ENCODE assay signal across 8 cellular contexts in genomic region chr2:177161741-177162440, GRCh38. TPM values are rescaled to one million over a fixed set of nuclear protein-coding genes. Genes with fewer than 3 reads are reported as not detected.
DNase-seq lines count a peak whose midpoint lies in the region; ATAC-seq, FAIRE-seq and TF ChIP-seq lines count a peak whose summit lies in the region.

No MANE protein-coding gene starts in this region.

- no peaks in the 10 kb centered on the region for H3K79me2 ChIP-seq in H1 (ENCODE audit: control insufficient read depth in 1 of 2, insufficient read depth in 2 of 2, low read length in 2 of 2)

- H3K23ac ChIP-seq in H1 (ENCODE audit: insufficient read length) = no peak overlapping the region

- TF ChIP-seq CTCF in GM12874 (IDR thresholded peaks at IDR 0.05; ENCODE audit: insufficient read depth, low read depth, low read length) (peak; percentile 26; the same call in 1 of the 2 replicates), H1 (IDR thresholded peaks at IDR 0.05; ENCODE audit: control extremely low read depth in 1 of 3, insufficient read depth in 1 of 3, low read depth in 1 of 3, low read length in 3 of 3) (peak in 2 of 3 experiments; percentile 23 to 29; a peak in 2 of 4 replicates), pancreas (IDR thresholded peaks at IDR 0.05) (peak; percentile 10 to 36 (median 20))

- H3K4ac ChIP-seq in H1 (replicated peaks; ENCODE audit: insufficient read length, low read depth, low read length) = no peak overlapping the region

- H4K5ac ChIP-seq in H1 (ENCODE audit: insufficient read length, low read depth, low read length) = no peak overlapping the region

- H3K4me2 ChIP-seq in H1 (ENCODE audit: insufficient read depth in 1 of 2, low read depth in 2 of 2, low read length in 2 of 2) = no peak overlapping the region

- H3K27ac ChIP-seq in H1 (ENCODE audit: low read depth, low read length) (no peak overlapping the region), pancreas (no peak overlapping the region)

- peak; percentile 7 for FAIRE-seq in H1 (lab: Jason Lieb, UNC)
- peak; percentile 89 for FAIRE-seq in pancreas (lab: Jason Lieb, UNC)

- DNase-seq in AML-193 (lab: John Stamatoyannopoulos, UW) (peak; percentile 29 to 33), NCI-H774 (lab: John Stamatoyannopoulos, UW) (peak; percentile 20), H1 (ENCODE audit: low read depth in 1 of 2, low spot score in 2 of 2) (no peak), pancreas (peak in 1 of 6 donors; percentile 27), putamen (ENCODE audit: low spot score) (no peak), NCI-H2029 treated with DMSO at 0.1 percent for 48 hours (lab: John Stamatoyannopoulos, UW) (no peak)

- TF ChIP-seq EP300 in H1 (IDR thresholded peaks at IDR 0.05; ENCODE audit: borderline replicate concordance in 1 of 2, low read depth in 2 of 2, low read length in 2 of 2) = no peak

- TF ChIP-seq RAD21 in H1 (IDR thresholded peaks at IDR 0.05 in 1 of 2, conservative IDR thresholded peaks at IDR 0.05 in 1 of 2; ENCODE audit: low read depth in 2 of 2, low read length in 2 of 2) = peak; percentile 6 to 31; a peak in 1 of 4 replicates

- no peaks in the 10 kb centered on the region for H3K79me1 ChIP-seq in H1 (ENCODE audit: low read depth, low read length)

- no peak overlapping the region for H2BK20ac ChIP-seq in H1 (ENCODE audit: low read length)

- H3K18ac ChIP-seq in H1 (ENCODE audit: extremely low read depth, low read length) = peak overlapping the region; percentile 48; the same call in 1 of the 2 replicates

- no peak overlapping the region for H3K9ac ChIP-seq in H1 (replicated peaks in 1 of 4; ENCODE audit: extremely low read depth in 1 of 4, low read depth in 3 of 4, low read length in 3 of 4)

- POLR2A ChIA-PET in H1 (lab: Charles Lee; ENCODE audit: partially characterized antibody) = interaction anchor here (0.5 to 1.5 kb wide), 4 partner anchors 14 to 103 kb away, joined by 3 read pairs; partner anchors contain the start of gene NFE2L2

- H3K9me3 ChIP-seq in H1 (ENCODE audit: insufficient read depth in 2 of 2, low read depth in 1 of 2, low read length in 1 of 2) (no peaks in the 10 kb centered on the region), pancreas (no peaks in the 10 kb centered on the region)

- intact Hi-C loops in pancreas (cut with DNase I) = loop anchor here in 2 of 3 donors (10.0 kb wide), 2 partner anchors 103 to 133 kb away; partner anchors contain the start of gene NFE2L2 (in 1 of the 2)

- peak overlapping the region; percentile 45; the same call in 1 of the 2 replicates for H2BK5ac ChIP-seq in H1 (ENCODE audit: low read depth, low read length)

- 53% methylated on average over 12 of the region's 12 CpGs; no CpG with 5 or more reads in 1 of the 2 experiments for WGBS in H1 (ENCODE audit: extremely low coverage in 1 of 2, insufficient coverage in 1 of 2, insufficient read length in 1 of 2, insufficient replicate concordance in 2 of 2, low coverage in 1 of 2, low lambda C conversion rate in 2 of 2, missing lambda C conversion rate in 1 of 2), 2 experiments
- 36 to 38% methylated on average over 12 of the region's 12 CpGs for WGBS in pancreas, 2 donors

- CTCF ChIA-PET in H1 (lab: Charles Lee; ENCODE audit: partially characterized antibody) = interaction anchor here (0.6 to 3.6 kb wide), 32 partner anchors 8 to 768 kb away, joined by 3 to 25 read pairs (median 3); partner anchors contain the start of gene NFE2L2

- no peak overlapping the region for H3K56ac ChIP-seq in H1 (replicated peaks; ENCODE audit: insufficient read length, low read depth, low read length)

- H2AFZ ChIP-seq in H1 (ENCODE audit: low read length) = peak overlapping the region; percentile 54; the same call in 1 of the 2 replicates

- H3K23me2 ChIP-seq in H1 (ENCODE audit: low read depth, low read length) = no peaks in the 10 kb centered on the region; the same call in none of the 2 replicates

- TF ChIP-seq POLR2A in H1 (IDR thresholded peaks at IDR 0.05; ENCODE audit: control extremely low read depth in 1 of 2, low read depth in 2 of 2, low read length in 2 of 2) = no peak

- H3K36me3 ChIP-seq in H1 (ENCODE audit: control insufficient read depth in 2 of 4, insufficient read depth in 4 of 4, low read length in 3 of 4) (no peaks in the 10 kb centered on the region), pancreas (no peaks in the 10 kb centered on the region)

- no peak overlapping the region for H2AK5ac ChIP-seq in H1 (ENCODE audit: low read depth, low read length)

- peaks cover 0 to 10% (median 1%) of the 10 kb centered on the region in 4 experiments; a peak in 4 of 7 replicates for H3K4me1 ChIP-seq in H1 (replicated peaks in 1 of 4; ENCODE audit: control insufficient read depth in 3 of 4, insufficient read depth in 4 of 4, low read length in 3 of 4)
- peaks cover 8 to 15% (median 14%) of the 10 kb centered on the region in 3 donors for H3K4me1 ChIP-seq in pancreas

- no peaks in the 10 kb centered on the region for H3K27me3 ChIP-seq in H1 (replicated peaks in 1 of 4; ENCODE audit: control insufficient read depth in 3 of 4, extremely low read depth in 1 of 4, insufficient read depth in 3 of 4, low read length in 3 of 4)
- no peaks in the 10 kb centered on the region for H3K27me3 ChIP-seq in pancreas

- H3K14ac ChIP-seq in H1 (ENCODE audit: insufficient read length) = no peak overlapping the region

- peak overlapping the region; percentile 40; the same call in 1 of the 2 replicates for H2BK15ac ChIP-seq in H1 (ENCODE audit: low read length)

- peak overlapping the region; percentile 75 for H2BK12ac ChIP-seq in H1 (ENCODE audit: low read depth, low read length)

- H3K4me3 ChIP-seq in H1 (ENCODE audit: extremely low read depth in 1 of 4, insufficient read depth in 2 of 4, low read depth in 3 of 4, low read length in 4 of 4) (no peak overlapping the region), pancreas (no peak overlapping the region)

- no peak overlapping the region for H4K91ac ChIP-seq in H1 (replicated peaks; ENCODE audit: insufficient read length, low read length)

- no peak overlapping the region for H4K8ac ChIP-seq in H1 (ENCODE audit: extremely low read depth, insufficient read depth, low read length)

- ATAC-seq in pancreas (peak in 1 of 4 donors; percentile 39), HG03439 (IDR thresholded peaks at IDR 0.05; ENCODE audit: unreplicated experiment) (no peak)

- H2BK120ac ChIP-seq in H1 (replicated peaks; ENCODE audit: low read depth, low read length) = no peak overlapping the region

- no peaks in the 10 kb centered on the region for H4K20me1 ChIP-seq in H1 (replicated peaks in 1 of 2; ENCODE audit: control insufficient read depth in 1 of 2, insufficient read depth in 2 of 2, low read length in 2 of 2)

TF ChIP-seq in H1, 55 proteins besides CTCF, POLR2A, EP300 and RAD21:
- TF ChIP-seq BRCA1 (IDR thresholded peaks at IDR 0.05; ENCODE audit: low read depth, low read length) (no peak), POU5F1 (IDR thresholded peaks at IDR 0.05; ENCODE audit: low read depth, low read length) (no peak), TAF1 (IDR thresholded peaks at IDR 0.05; ENCODE audit: low read depth, low read length) (no peak), ASH2L (IDR thresholded peaks at IDR 0.05; ENCODE audit: low read length) (no peak)

RNA-seq across cellular contexts. Expression of gene HNRNPA3, which starts 50.7 kb away (rescaled TPM):
- total RNA-seq in H1 (2021; fragmentation: NEBNext Ultra II Directional; extraction: Animal tissue kit (Norgen Biotek cat#: 25700)) = 390 and 408 TPM in 2 replicates
- polyA plus RNA-seq in H1 (2011; rRNA removed) (43.6 and 66.1 TPM in 2 replicates), pancreas (10 to 100 TPM; 87.9 to 96.8 TPM)
- polyA plus RNA-seq in H1 (2011; cell fraction: cytosol; rRNA removed) = 182 TPM
- 30.7 TPM for polyA plus RNA-seq in H1 (2011; cell fraction: nucleus; rRNA removed)
- 631 to 695 TPM (median 656 TPM) in 4 replicates for polyA plus RNA-seq in H1 (2012, experiment 1 of 2)
- polyA plus RNA-seq in H1 (2012, experiment 2 of 2) = 77.6 TPM
- polyA plus RNA-seq in H1 (2013, experiment 1 of 2) = 348 TPM
- polyA plus RNA-seq in H1 (2013, experiment 2 of 2) = 367 TPM
- 30.3 and 37.2 TPM in 2 replicates for polyA minus RNA-seq in H1 (2011; rRNA and poly(A)+ RNA removed)
- 58.9 TPM for polyA minus RNA-seq in H1 (2011; cell fraction: cytosol; rRNA and poly(A)+ RNA removed)
- polyA minus RNA-seq in H1 (2011; cell fraction: nucleus; rRNA and poly(A)+ RNA removed) = 65.0 TPM
- total RNA-seq in pancreas = 10 to 100 TPM; 30.3 to 79.1 (median 65.3) TPM

Comparison
In these comparisons a context has a peak if more than half of its experiments do, and no peak if none do; other contexts are left out.
1. DNase-seq: peak in AML-193 (2 of 2) and NCI-H774 (single experiment); none in H1 (0 of 2), putamen (single experiment) and NCI-H2029 treated with DMSO at 0.1 percent for 48 hours (single experiment).
2. Peak in every context shown above with its lines, with median percentiles within 50 percentile points of each other: CTCF ChIP-seq.